ENCODE assay signal across 2 cellular contexts in the genomic region with DNA sequence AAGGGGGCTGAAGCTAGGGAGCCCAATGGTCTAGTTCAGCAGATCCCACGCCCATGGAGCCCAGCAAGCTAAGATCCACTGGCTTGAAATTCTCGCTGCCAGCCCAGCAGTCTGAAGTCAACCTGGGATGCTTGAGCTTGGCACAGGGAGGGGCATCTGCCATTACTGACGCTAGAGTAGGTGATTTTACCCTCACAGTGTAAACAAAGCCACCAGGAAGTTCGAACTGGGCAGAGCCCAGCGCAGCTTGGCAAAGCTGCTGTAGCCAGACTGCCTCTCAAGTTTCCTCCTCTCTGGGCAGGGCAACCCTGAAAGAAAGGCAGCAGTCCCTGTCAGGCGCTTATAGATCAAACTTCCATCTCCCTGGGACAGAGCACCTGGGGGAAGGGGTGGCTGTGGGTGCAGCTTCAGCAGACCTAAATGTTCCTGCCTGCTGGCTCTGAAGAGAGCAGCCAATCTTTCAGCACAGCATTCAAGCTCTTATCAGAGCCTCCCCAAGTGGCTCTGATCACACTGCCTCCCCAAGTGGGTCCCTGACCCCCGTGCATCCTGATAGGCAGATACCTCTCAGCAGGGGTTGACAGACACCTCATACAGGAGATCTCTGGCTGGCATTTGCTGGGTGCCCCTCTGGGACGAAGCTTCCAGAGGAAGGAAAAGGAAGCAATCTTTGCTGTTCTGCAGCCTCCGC.
TF ChIP-seq lines count a peak whose summit lies in the region.

No MANE protein-coding gene starts in this region.

TF ChIP-seq in K562, 482 proteins besides CTCF, POLR2A, EP300 and RAD21 (continues in another document):
- TF ChIP-seq, protein P1, sequence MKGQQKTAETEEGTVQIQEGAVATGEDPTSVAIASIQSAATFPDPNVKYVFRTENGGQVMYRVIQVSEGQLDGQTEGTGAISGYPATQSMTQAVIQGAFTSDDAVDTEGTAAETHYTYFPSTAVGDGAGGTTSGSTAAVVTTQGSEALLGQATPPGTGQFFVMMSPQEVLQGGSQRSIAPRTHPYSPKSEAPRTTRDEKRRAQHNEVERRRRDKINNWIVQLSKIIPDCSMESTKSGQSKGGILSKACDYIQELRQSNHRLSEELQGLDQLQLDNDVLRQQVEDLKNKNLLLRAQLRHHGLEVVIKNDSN (CRISPR knock-in tag; IDR thresholded peaks at IDR 0.05) = no peak
- TF ChIP-seq ARID1B (IDR thresholded peaks at IDR 0.05) (peak; percentile 64), TFAM (CRISPR knock-in tag; conservative IDR thresholded peaks at IDR 0.05) (no peak), MEIS2 (IDR thresholded peaks at IDR 0.05; ENCODE audit: partially characterized antibody) (peak; percentile 78), CXXC5 (CRISPR knock-in tag; IDR thresholded peaks at IDR 0.05) (no peak), KHSRP (IDR thresholded peaks at IDR 0.05) (no peak)
- TF ChIP-seq, protein P2, sequence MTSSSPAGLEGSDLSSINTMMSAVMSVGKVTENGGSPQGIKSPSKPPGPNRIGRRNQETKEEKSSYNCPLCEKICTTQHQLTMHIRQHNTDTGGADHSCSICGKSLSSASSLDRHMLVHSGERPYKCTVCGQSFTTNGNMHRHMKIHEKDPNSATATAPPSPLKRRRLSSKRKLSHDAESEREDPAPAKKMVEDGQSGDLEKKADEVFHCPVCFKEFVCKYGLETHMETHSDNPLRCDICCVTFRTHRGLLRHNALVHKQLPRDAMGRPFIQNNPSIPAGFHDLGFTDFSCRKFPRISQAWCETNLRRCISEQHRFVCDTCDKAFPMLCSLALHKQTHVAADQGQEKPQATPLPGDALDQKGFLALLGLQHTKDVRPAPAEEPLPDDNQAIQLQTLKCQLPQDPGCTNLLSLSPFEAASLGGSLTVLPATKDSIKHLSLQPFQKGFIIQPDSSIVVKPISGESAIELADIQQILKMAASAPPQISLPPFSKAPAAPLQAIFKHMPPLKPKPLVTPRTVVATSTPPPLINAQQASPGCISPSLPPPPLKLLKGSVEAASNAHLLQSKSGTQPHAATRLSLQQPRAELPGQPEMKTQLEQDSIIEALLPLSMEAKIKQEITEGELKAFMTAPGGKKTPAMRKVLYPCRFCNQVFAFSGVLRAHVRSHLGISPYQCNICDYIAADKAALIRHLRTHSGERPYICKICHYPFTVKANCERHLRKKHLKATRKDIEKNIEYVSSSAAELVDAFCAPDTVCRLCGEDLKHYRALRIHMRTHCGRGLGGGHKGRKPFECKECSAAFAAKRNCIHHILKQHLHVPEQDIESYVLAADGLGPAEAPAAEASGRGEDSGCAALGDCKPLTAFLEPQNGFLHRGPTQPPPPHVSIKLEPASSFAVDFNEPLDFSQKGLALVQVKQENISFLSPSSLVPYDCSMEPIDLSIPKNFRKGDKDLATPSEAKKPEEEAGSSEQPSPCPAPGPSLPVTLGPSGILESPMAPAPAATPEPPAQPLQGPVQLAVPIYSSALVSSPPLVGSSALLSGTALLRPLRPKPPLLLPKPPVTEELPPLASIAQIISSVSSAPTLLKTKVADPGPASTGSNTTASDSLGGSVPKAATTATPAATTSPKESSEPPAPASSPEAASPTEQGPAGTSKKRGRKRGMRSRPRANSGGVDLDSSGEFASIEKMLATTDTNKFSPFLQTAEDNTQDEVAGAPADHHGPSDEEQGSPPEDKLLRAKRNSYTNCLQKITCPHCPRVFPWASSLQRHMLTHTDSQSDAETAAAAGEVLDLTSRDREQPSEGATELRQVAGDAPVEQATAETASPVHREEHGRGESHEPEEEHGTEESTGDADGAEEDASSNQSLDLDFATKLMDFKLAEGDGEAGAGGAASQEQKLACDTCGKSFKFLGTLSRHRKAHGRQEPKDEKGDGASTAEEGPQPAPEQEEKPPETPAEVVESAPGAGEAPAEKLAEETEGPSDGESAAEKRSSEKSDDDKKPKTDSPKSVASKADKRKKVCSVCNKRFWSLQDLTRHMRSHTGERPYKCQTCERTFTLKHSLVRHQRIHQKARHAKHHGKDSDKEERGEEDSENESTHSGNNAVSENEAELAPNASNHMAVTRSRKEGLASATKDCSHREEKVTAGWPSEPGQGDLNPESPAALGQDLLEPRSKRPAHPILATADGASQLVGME (CRISPR knock-in tag; IDR thresholded peaks at IDR 0.05) = no peak
- TF ChIP-seq, protein P3, sequence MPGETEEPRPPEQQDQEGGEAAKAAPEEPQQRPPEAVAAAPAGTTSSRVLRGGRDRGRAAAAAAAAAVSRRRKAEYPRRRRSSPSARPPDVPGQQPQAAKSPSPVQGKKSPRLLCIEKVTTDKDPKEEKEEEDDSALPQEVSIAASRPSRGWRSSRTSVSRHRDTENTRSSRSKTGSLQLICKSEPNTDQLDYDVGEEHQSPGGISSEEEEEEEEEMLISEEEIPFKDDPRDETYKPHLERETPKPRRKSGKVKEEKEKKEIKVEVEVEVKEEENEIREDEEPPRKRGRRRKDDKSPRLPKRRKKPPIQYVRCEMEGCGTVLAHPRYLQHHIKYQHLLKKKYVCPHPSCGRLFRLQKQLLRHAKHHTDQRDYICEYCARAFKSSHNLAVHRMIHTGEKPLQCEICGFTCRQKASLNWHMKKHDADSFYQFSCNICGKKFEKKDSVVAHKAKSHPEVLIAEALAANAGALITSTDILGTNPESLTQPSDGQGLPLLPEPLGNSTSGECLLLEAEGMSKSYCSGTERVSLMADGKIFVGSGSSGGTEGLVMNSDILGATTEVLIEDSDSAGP (CRISPR knock-in tag; IDR thresholded peaks at IDR 0.05) = no peak

TF ChIP-seq in GM23338, 12 proteins besides CTCF, POLR2A, EP300 and RAD21 (continued from another document):
- TF ChIP-seq EZH2 (IDR thresholded peaks at IDR 0.05; ENCODE audit: low read depth, unreplicated experiment) (no peak), STAT1 (IDR thresholded peaks at IDR 0.05; ENCODE audit: unreplicated experiment) (no peak), POLR2AphosphoS5 (IDR thresholded peaks at IDR 0.05; ENCODE audit: low read depth) (no peak), EZH2phosphoT487 (IDR thresholded peaks at IDR 0.05; ENCODE audit: unreplicated experiment) (no peak), NANOG (IDR thresholded peaks at IDR 0.05; ENCODE audit: borderline replicate concordance) (no peak), ZNF114 (CRISPR knock-in tag; IDR thresholded peaks at IDR 0.05) (no peak), JUNB (IDR thresholded peaks at IDR 0.05; ENCODE audit: unreplicated experiment) (no peak)
- TF ChIP-seq, protein P4, sequence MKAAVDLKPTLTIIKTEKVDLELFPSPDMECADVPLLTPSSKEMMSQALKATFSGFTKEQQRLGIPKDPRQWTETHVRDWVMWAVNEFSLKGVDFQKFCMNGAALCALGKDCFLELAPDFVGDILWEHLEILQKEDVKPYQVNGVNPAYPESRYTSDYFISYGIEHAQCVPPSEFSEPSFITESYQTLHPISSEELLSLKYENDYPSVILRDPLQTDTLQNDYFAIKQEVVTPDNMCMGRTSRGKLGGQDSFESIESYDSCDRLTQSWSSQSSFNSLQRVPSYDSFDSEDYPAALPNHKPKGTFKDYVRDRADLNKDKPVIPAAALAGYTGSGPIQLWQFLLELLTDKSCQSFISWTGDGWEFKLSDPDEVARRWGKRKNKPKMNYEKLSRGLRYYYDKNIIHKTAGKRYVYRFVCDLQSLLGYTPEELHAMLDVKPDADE (IDR thresholded peaks at IDR 0.05) = no peak
- TF ChIP-seq, protein P5, sequence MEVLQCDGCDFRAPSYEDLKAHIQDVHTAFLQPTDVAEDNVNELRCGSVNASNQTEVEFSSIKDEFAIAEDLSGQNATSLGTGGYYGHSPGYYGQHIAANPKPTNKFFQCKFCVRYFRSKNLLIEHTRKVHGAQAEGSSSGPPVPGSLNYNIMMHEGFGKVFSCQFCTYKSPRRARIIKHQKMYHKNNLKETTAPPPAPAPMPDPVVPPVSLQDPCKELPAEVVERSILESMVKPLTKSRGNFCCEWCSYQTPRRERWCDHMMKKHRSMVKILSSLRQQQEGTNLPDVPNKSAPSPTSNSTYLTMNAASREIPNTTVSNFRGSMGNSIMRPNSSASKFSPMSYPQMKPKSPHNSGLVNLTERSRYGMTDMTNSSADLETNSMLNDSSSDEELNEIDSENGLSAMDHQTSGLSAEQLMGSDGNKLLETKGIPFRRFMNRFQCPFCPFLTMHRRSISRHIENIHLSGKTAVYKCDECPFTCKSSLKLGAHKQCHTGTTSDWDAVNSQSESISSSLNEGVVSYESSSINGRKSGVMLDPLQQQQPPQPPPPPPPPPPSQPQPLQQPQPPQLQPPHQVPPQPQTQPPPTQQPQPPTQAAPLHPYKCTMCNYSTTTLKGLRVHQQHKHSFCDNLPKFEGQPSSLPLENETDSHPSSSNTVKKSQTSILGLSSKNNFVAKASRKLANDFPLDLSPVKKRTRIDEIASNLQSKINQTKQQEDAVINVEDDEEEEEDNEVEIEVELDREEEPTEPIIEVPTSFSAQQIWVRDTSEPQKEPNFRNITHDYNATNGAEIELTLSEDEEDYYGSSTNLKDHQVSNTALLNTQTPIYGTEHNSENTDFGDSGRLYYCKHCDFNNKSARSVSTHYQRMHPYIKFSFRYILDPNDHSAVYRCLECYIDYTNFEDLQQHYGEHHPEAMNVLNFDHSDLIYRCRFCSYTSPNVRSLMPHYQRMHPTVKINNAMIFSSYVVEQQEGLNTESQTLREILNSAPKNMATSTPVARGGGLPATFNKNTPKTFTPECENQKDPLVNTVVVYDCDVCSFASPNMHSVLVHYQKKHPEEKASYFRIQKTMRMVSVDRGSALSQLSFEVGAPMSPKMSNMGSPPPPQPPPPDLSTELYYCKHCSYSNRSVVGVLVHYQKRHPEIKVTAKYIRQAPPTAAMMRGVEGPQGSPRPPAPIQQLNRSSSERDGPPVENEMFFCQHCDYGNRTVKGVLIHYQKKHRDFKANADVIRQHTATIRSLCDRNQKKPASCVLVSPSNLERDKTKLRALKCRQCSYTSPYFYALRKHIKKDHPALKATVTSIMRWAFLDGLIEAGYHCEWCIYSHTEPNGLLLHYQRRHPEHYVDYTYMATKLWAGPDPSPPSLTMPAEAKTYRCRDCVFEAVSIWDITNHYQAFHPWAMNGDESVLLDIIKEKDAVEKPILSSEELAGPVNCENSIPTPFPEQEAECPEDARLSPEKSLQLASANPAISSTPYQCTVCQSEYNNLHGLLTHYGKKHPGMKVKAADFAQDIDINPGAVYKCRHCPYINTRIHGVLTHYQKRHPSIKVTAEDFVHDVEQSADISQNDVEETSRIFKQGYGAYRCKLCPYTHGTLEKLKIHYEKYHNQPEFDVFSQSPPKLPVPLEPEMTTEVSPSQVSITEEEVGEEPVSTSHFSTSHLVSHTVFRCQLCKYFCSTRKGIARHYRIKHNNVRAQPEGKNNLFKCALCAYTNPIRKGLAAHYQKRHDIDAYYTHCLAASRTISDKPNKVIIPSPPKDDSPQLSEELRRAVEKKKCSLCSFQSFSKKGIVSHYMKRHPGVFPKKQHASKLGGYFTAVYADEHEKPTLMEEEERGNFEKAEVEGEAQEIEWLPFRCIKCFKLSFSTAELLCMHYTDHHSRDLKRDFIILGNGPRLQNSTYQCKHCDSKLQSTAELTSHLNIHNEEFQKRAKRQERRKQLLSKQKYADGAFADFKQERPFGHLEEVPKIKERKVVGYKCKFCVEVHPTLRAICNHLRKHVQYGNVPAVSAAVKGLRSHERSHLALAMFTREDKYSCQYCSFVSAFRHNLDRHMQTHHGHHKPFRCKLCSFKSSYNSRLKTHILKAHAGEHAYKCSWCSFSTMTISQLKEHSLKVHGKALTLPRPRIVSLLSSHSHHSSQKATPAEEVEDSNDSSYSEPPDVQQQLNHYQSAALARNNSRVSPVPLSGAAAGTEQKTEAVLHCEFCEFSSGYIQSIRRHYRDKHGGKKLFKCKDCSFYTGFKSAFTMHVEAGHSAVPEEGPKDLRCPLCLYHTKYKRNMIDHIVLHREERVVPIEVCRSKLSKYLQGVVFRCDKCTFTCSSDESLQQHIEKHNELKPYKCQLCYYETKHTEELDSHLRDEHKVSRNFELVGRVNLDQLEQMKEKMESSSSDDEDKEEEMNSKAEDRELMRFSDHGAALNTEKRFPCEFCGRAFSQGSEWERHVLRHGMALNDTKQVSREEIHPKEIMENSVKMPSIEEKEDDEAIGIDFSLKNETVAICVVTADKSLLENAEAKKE (CRISPR knock-in tag; IDR thresholded peaks at IDR 0.05) = no peak
- TF ChIP-seq, protein P6, sequence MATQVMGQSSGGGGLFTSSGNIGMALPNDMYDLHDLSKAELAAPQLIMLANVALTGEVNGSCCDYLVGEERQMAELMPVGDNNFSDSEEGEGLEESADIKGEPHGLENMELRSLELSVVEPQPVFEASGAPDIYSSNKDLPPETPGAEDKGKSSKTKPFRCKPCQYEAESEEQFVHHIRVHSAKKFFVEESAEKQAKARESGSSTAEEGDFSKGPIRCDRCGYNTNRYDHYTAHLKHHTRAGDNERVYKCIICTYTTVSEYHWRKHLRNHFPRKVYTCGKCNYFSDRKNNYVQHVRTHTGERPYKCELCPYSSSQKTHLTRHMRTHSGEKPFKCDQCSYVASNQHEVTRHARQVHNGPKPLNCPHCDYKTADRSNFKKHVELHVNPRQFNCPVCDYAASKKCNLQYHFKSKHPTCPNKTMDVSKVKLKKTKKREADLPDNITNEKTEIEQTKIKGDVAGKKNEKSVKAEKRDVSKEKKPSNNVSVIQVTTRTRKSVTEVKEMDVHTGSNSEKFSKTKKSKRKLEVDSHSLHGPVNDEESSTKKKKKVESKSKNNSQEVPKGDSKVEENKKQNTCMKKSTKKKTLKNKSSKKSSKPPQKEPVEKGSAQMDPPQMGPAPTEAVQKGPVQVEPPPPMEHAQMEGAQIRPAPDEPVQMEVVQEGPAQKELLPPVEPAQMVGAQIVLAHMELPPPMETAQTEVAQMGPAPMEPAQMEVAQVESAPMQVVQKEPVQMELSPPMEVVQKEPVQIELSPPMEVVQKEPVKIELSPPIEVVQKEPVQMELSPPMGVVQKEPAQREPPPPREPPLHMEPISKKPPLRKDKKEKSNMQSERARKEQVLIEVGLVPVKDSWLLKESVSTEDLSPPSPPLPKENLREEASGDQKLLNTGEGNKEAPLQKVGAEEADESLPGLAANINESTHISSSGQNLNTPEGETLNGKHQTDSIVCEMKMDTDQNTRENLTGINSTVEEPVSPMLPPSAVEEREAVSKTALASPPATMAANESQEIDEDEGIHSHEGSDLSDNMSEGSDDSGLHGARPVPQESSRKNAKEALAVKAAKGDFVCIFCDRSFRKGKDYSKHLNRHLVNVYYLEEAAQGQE (IDR thresholded peaks at IDR 0.05; ENCODE audit: unreplicated experiment) = no peak
TF ChIP-seq in GM23338: peak in this region for 0.
